12 cellular contexts compared by ENCODE assay signal in genomic region chr1:214404154-214404553, GRCh38.
DNase-seq lines count a peak whose midpoint lies in the region; ATAC-seq and TF ChIP-seq lines count a peak whose summit lies in the region.
"Had no signal": no experiment of that assay in that cellular context is flagged by ENCODE, and none has a peak within 500 bp of the region (broad histone marks: within the 10 kb centered on the region; RNA-seq: fewer than 3 reads in every experiment).

No MANE protein-coding gene starts in this region.

- H3K4me3 ChIP-seq in psoas muscle: no peak overlapping the region
- H3K4me3 ChIP-seq: A549 had no signal

- 75 to 86% (median 81%) methylated on average over 4 of the region's 4 CpGs for WGBS in psoas muscle, 3 donors

- H3K27me3 ChIP-seq in psoas muscle (ENCODE audit: insufficient read depth in 3 of 3, low read length in 2 of 3): no peaks in the 10 kb centered on the region
- H3K27me3 ChIP-seq: neutrophil had no signal

- no peak for TF ChIP-seq CTCF in psoas muscle (IDR thresholded peaks at IDR 0.05)
- TF ChIP-seq CTCF in glutamatergic neuron (IDR thresholded peaks at IDR 0.05; ENCODE audit: partially characterized antibody, unreplicated experiment): no peak

- H3K4me1 Mint-ChIP-seq in activated CD4-positive, alpha-beta T cell treated with anti-CD3 and anti-CD28 coated beads, Interleukin-2, amount 10 ng/mL, durations not matched to agents 24 days and 14 days: peaks cover 38% of the 10 kb centered on the region
- peaks cover 42% of the 10 kb centered on the region for H3K4me1 Mint-ChIP-seq in activated T-helper 1 cell treated with anti-CD3 and anti-CD28 coated beads, Interleukin-12 subunit alpha, Interleukin-12 subunit beta, Interleukin-2, Interleukin-4 antibody, amounts not matched to agents 30 ng/mL and 10 ng/mL and 1 ng/mL, durations not matched to agents 14 hours and 24 hours and 36 hours (ENCODE audit: low read depth)
- peaks cover 7% of the 10 kb centered on the region for H3K4me1 Mint-ChIP-seq in stimulated activated naive CD8-positive, alpha-beta T cell treated with anti-CD3 and anti-CD28 coated beads, Interleukin-15, amount 100 ng/mL, for 72 hours
- H3K4me1 Mint-ChIP-seq in glutamatergic neuron (ENCODE audit: low read depth, unreplicated experiment): peaks cover 8% of the 10 kb centered on the region
- H3K4me1 Mint-ChIP-seq: stimulated activated naive B cell treated with anti-CD40 and anti-IgM and Interleukin-4, amounts not matched to agents 10 μg/mL and 1 μg/mL and 100 μg/mL, for 72 hours had no signal

- H3K36me3 ChIP-seq in psoas muscle (ENCODE audit: insufficient read depth in 1 of 2, low read depth in 1 of 2): peaks cover 8 to 28% of the 10 kb centered on the region in 2 donors
- H3K36me3 ChIP-seq: neutrophil had no signal

- peak; percentile 79 for ATAC-seq in HG03460 (IDR thresholded peaks at IDR 0.05; ENCODE audit: unreplicated experiment)
- ATAC-seq in psoas muscle: no peak
- ATAC-seq in stimulated activated naive CD8-positive, alpha-beta T cell treated with anti-CD3 and anti-CD28 coated beads, Interleukin-15, amount 100 ng/mL, for 72 hours: no peak
- ATAC-seq: A549; stimulated activated naive B cell treated with anti-CD40 and anti-IgM and Interleukin-4, amounts not matched to agents 10 μg/mL and 1 μg/mL and 100 μg/mL, for 72 hours had no signal

- H3K9me3 Mint-ChIP-seq in activated CD4-positive, alpha-beta T cell treated with anti-CD3 and anti-CD28 coated beads, Interleukin-2, amount 10 ng/mL, durations not matched to agents 24 days and 14 days: peaks cover 20% of the 10 kb centered on the region
- peaks cover 5% of the 10 kb centered on the region for H3K9me3 Mint-ChIP-seq in activated T-helper 1 cell treated with anti-CD3 and anti-CD28 coated beads, Interleukin-12 subunit alpha, Interleukin-12 subunit beta, Interleukin-2, Interleukin-4 antibody, amounts not matched to agents 30 ng/mL and 10 ng/mL and 1 ng/mL, durations not matched to agents 14 hours and 24 hours and 36 hours
- no peaks in the 10 kb centered on the region for H3K9me3 Mint-ChIP-seq in stimulated activated naive CD8-positive, alpha-beta T cell treated with anti-CD3 and anti-CD28 coated beads, Interleukin-15, amount 100 ng/mL, for 72 hours
- H3K9me3 Mint-ChIP-seq in glutamatergic neuron (ENCODE audit: unreplicated experiment): no peaks in the 10 kb centered on the region

- H3K9me3 ChIP-seq in psoas muscle: no peaks in the 10 kb centered on the region
- H3K9me3 ChIP-seq: A549, neutrophil had no signal

- peak overlapping the region; percentile 18 for H3K27ac ChIP-seq in psoas muscle
- H3K27ac ChIP-seq: neutrophil had no signal

- H3K27ac Mint-ChIP-seq in activated CD4-positive, alpha-beta T cell treated with anti-CD3 and anti-CD28 coated beads, Interleukin-2, amount 10 ng/mL, durations not matched to agents 24 days and 14 days: peak overlapping the region; percentile 81
- H3K27ac Mint-ChIP-seq in activated T-helper 1 cell treated with anti-CD3 and anti-CD28 coated beads, Interleukin-12 subunit alpha, Interleukin-12 subunit beta, Interleukin-2, Interleukin-4 antibody, amounts not matched to agents 30 ng/mL and 10 ng/mL and 1 ng/mL, durations not matched to agents 14 hours and 24 hours and 36 hours: peak overlapping the region; percentile 68
- peak overlapping the region in 1 of 2 donors; percentile 55 for H3K27ac Mint-ChIP-seq in stimulated activated naive CD8-positive, alpha-beta T cell treated with anti-CD3 and anti-CD28 coated beads, Interleukin-15, amount 100 ng/mL, for 72 hours
- no peak overlapping the region for H3K27ac Mint-ChIP-seq in glutamatergic neuron (ENCODE audit: unreplicated experiment)
- H3K27ac Mint-ChIP-seq: stimulated activated naive B cell treated with anti-CD40 and anti-IgM and Interleukin-4, amounts not matched to agents 10 μg/mL and 1 μg/mL and 100 μg/mL, for 72 hours had no signal

- no peak overlapping the region for H3K4me3 Mint-ChIP-seq in activated CD4-positive, alpha-beta T cell treated with anti-CD3 and anti-CD28 coated beads, Interleukin-2, amount 10 ng/mL, durations not matched to agents 24 days and 14 days
- no peak overlapping the region for H3K4me3 Mint-ChIP-seq in activated T-helper 1 cell treated with anti-CD3 and anti-CD28 coated beads, Interleukin-12 subunit alpha, Interleukin-12 subunit beta, Interleukin-2, Interleukin-4 antibody, amounts not matched to agents 30 ng/mL and 10 ng/mL and 1 ng/mL, durations not matched to agents 14 hours and 24 hours and 36 hours
- H3K4me3 Mint-ChIP-seq in stimulated activated naive CD8-positive, alpha-beta T cell treated with anti-CD3 and anti-CD28 coated beads, Interleukin-15, amount 100 ng/mL, for 72 hours: no peak overlapping the region
- no peak overlapping the region for H3K4me3 Mint-ChIP-seq in glutamatergic neuron (ENCODE audit: unreplicated experiment)
- H3K4me3 Mint-ChIP-seq: stimulated activated naive B cell treated with anti-CD40 and anti-IgM and Interleukin-4, amounts not matched to agents 10 μg/mL and 1 μg/mL and 100 μg/mL, for 72 hours had no signal

- peaks cover 26% of the 10 kb centered on the region for H3K36me3 Mint-ChIP-seq in activated CD4-positive, alpha-beta T cell treated with anti-CD3 and anti-CD28 coated beads, Interleukin-2, amount 10 ng/mL, durations not matched to agents 24 days and 14 days (ENCODE audit: low read depth)
- H3K36me3 Mint-ChIP-seq in activated T-helper 1 cell treated with anti-CD3 and anti-CD28 coated beads, Interleukin-12 subunit alpha, Interleukin-12 subunit beta, Interleukin-2, Interleukin-4 antibody, amounts not matched to agents 30 ng/mL and 10 ng/mL and 1 ng/mL, durations not matched to agents 14 hours and 24 hours and 36 hours (ENCODE audit: low read depth): peaks cover 5% of the 10 kb centered on the region
- no peaks in the 10 kb centered on the region for H3K36me3 Mint-ChIP-seq in glutamatergic neuron (ENCODE audit: unreplicated experiment)
- H3K36me3 Mint-ChIP-seq: stimulated activated naive B cell treated with anti-CD40 and anti-IgM and Interleukin-4, amounts not matched to agents 10 μg/mL and 1 μg/mL and 100 μg/mL, for 72 hours had no signal

- peaks cover 18% of the 10 kb centered on the region for H3K4me1 ChIP-seq in psoas muscle

- no peak for DNase-seq in activated CD4-positive, alpha-beta T cell treated with anti-CD3 and anti-CD28 coated beads, Interleukin-2, amount 10 ng/mL, durations not matched to agents 24 days and 14 days
- no peak for DNase-seq in activated CD4-positive, alpha-beta T cell treated with anti-CD3 and anti-CD28 coated beads for 4 hours
- no peak for DNase-seq in activated T-helper 1 cell treated with anti-CD3 and anti-CD28 coated beads, Interleukin-12 subunit alpha, Interleukin-12 subunit beta, Interleukin-2, Interleukin-4 antibody, amounts not matched to agents 30 ng/mL and 10 ng/mL and 1 ng/mL, durations not matched to agents 14 hours and 24 hours and 36 hours (ENCODE audit: low spot score)
- no peak for DNase-seq in psoas muscle
- DNase-seq in stimulated activated naive CD8-positive, alpha-beta T cell treated with anti-CD3 and anti-CD28 coated beads, Interleukin-15, amount 100 ng/mL, for 72 hours: no peak
- DNase-seq in glutamatergic neuron: no peak
- DNase-seq in SIG-M5 treated with dmso at 0.1 percent for 504 hours (lab: John Stamatoyannopoulos, UW; ENCODE audit: unreplicated experiment): no peak
- DNase-seq: NCI-H1694 treated with DMSO at 0.1 percent for 48 hours; stimulated activated naive B cell treated with anti-CD40 and anti-IgM and Interleukin-4, amounts not matched to agents 10 μg/mL and 1 μg/mL and 100 μg/mL, for 72 hours had no signal

- no peaks in the 10 kb centered on the region for H3K27me3 Mint-ChIP-seq in activated CD4-positive, alpha-beta T cell treated with anti-CD3 and anti-CD28 coated beads, Interleukin-2, amount 10 ng/mL, durations not matched to agents 24 days and 14 days
- no peaks in the 10 kb centered on the region for H3K27me3 Mint-ChIP-seq in activated T-helper 1 cell treated with anti-CD3 and anti-CD28 coated beads, Interleukin-12 subunit alpha, Interleukin-12 subunit beta, Interleukin-2, Interleukin-4 antibody, amounts not matched to agents 30 ng/mL and 10 ng/mL and 1 ng/mL, durations not matched to agents 14 hours and 24 hours and 36 hours (ENCODE audit: insufficient read depth)
- no peaks in the 10 kb centered on the region for H3K27me3 Mint-ChIP-seq in stimulated activated naive CD8-positive, alpha-beta T cell treated with anti-CD3 and anti-CD28 coated beads, Interleukin-15, amount 100 ng/mL, for 72 hours
- H3K27me3 Mint-ChIP-seq in glutamatergic neuron (ENCODE audit: unreplicated experiment): no peaks in the 10 kb centered on the region

- intact Hi-C loops in activated CD4-positive, alpha-beta T cell treated with anti-CD3 and anti-CD28 coated beads, Interleukin-2, amount 10 ng/mL, durations not matched to agents 24 days and 14 days (cut with micrococcal nuclease): loop anchor here (1.0 to 2.0 kb wide), 3 partner anchors 15 to 35 kb away; no protein-coding TSS in a partner anchor
- intact Hi-C loops in activated T-helper 1 cell treated with anti-CD3 and anti-CD28 coated beads, Interleukin-12 subunit alpha, Interleukin-12 subunit beta, Interleukin-2, Interleukin-4 antibody, amounts not matched to agents 30 ng/mL and 10 ng/mL and 1 ng/mL, durations not matched to agents 14 hours and 24 hours and 36 hours (cut with micrococcal nuclease): no loop called here
- intact Hi-C loops in psoas muscle (cut with DNase I): loop anchor here in 1 of 2 donors (5.0 kb wide), 1 partner anchor 48 kb away; no protein-coding TSS in a partner anchor
